Comparison of ENCODE assay signal across 8 cellular contexts in genomic region chr9:134641173-134641985, GRCh38. TPM values are rescaled to one million over a fixed set of nuclear protein-coding genes. Genes with fewer than 3 reads are reported as not detected.
DNase-seq lines count a peak whose midpoint lies in the region; ATAC-seq and TF ChIP-seq lines count a peak whose summit lies in the region.

TSS of gene COL5A1 (plus strand) at chr9:134641803. CDS start at chr9:134642188, 385 bp downstream.

- H3K36me3 ChIP-seq in HUES64 (ENCODE audit: insufficient read depth, low read length) = no peaks in the 10 kb centered on the region
- H3K36me3 ChIP-seq in lower lobe of right lung = no peaks in the 10 kb centered on the region

- peak; percentile 94 for ATAC-seq in effector memory CD8-positive, alpha-beta T cell (replicated peaks)
- ATAC-seq in lower lobe of right lung = peak; percentile 92 to 95
- ATAC-seq in GM18873 (IDR thresholded peaks at IDR 0.05; ENCODE audit: low FRiP score, unreplicated experiment) = no peak
- ATAC-seq in GM19035 (IDR thresholded peaks at IDR 0.05; ENCODE audit: unreplicated experiment) = no peak

- H3K36me3 Mint-ChIP-seq in effector memory CD8-positive, alpha-beta T cell (ENCODE audit: insufficient read depth) = peaks cover 9% of the 10 kb centered on the region

- H3K27me3 Mint-ChIP-seq in effector memory CD8-positive, alpha-beta T cell = peaks cover 17 to 28% of the 10 kb centered on the region in 2 donors

- H3K9me3 ChIP-seq in HUES64 (ENCODE audit: insufficient read depth, low read depth, low read length) = no peaks in the 10 kb centered on the region
- no peaks in the 10 kb centered on the region for H3K9me3 ChIP-seq in lower lobe of right lung

- peaks cover 13% of the 10 kb centered on the region; the same call in 1 of the 2 replicates for H3K4me1 ChIP-seq in HUES64 (ENCODE audit: insufficient read depth, low read length)
- H3K4me1 ChIP-seq in lower lobe of right lung = peaks cover 21% of the 10 kb centered on the region

- peak within 1 kb of the TSS; percentile 97 for H3K4me3 ChIP-seq in AG04449 (ENCODE audit: low read depth, low read length)
- peak within 1 kb of the TSS; percentile 71 for H3K4me3 ChIP-seq in HUES64 (ENCODE audit: low read length)
- H3K4me3 ChIP-seq in lower lobe of right lung = peak within 1 kb of the TSS; percentile 56

- CTCF ChIA-PET in AG04449 (lab: Yijun Ruan, JAX) = interaction anchor here (0.7 to 5.2 kb wide), 11 partner anchors 10 to 198 kb away, joined by 3 to 44 read pairs (median 4); no protein-coding TSS in a partner anchor

- H3K9me3 Mint-ChIP-seq in effector memory CD8-positive, alpha-beta T cell = no peaks in the 10 kb centered on the region

- H3K4me3 Mint-ChIP-seq in effector memory CD8-positive, alpha-beta T cell = peak within 1 kb of the TSS in 1 of 2 donors; percentile 75

- TF ChIP-seq CTCF in AG04449 (IDR thresholded peaks at IDR 0.05; ENCODE audit: insufficient read depth, low read length, missing control alignments) (peak; percentile 29), lower lobe of right lung (IDR thresholded peaks at IDR 0.05) (no peak)

- intact Hi-C loops in lower lobe of right lung (cut with DNase I) = no loop called here

- peak within 1 kb of the TSS; percentile 62 for H3K9ac ChIP-seq in HUES64 (ENCODE audit: low read depth, low read length)

- no peak for DNase-seq in AG04449 (ENCODE audit: low read depth, low spot score)
- DNase-seq in activated CD4-positive, alpha-beta T cell treated with anti-CD3 and anti-CD28 coated beads for 48 hours = peak; percentile 35
- peak in 2 of 3 experiments; percentile 62 to 64 for DNase-seq in effector memory CD8-positive, alpha-beta T cell
- DNase-seq in lower lobe of right lung = peak; percentile 85
- DNase-seq in stimulated activated CD4-positive, alpha-beta T cell treated with anti-CD3 and anti-CD28 coated beads, Interleukin-4, amount 100 ng/mL, for 1 hour = peak; percentile 58

- WGBS in HUES64 = 1% methylated on average over 72 of the region's 72 CpGs

- peaks cover 15% of the 10 kb centered on the region for H3K27me3 ChIP-seq in HUES64 (ENCODE audit: insufficient read depth, low read length)
- peaks cover 21% of the 10 kb centered on the region for H3K27me3 ChIP-seq in lower lobe of right lung (ENCODE audit: low read depth)

- POLR2A ChIA-PET in AG04449 (lab: Yijun Ruan, JAX) = interaction anchor here (0.6 to 2.3 kb wide), 12 partner anchors 16 to 192 kb away, joined by 3 to 32 read pairs (median 4); no protein-coding TSS in a partner anchor

- H3K4me1 Mint-ChIP-seq in effector memory CD8-positive, alpha-beta T cell (ENCODE audit: low read depth in 2 of 2) = peaks cover 0 to 12% of the 10 kb centered on the region in 2 donors

- H3K27ac ChIP-seq in HUES64 (ENCODE audit: low read depth, low read length) = peak within 1 kb of the TSS; percentile 54
- peak within 1 kb of the TSS; percentile 80 for H3K27ac ChIP-seq in lower lobe of right lung

- no peak within 1 kb of the TSS for H3K27ac Mint-ChIP-seq in effector memory CD8-positive, alpha-beta T cell

RNA-seq across cellular contexts. Expression of gene COL5A1, which starts in this region (rescaled TPM):
- 9.6 TPM for polyA plus RNA-seq in HUES64 (2013, experiment 1 of 2)
- polyA plus RNA-seq in HUES64 (2013, experiment 2 of 2) = 11.1 TPM
- total RNA-seq in lower lobe of right lung = 29.0 TPM

Comparison
In these comparisons a context has a peak if more than half of its experiments do, and no peak if none do; other contexts are left out.
1. ATAC-seq: peak in effector memory CD8-positive, alpha-beta T cell (single experiment) and lower lobe of right lung (2 of 2); none in GM18873 (single experiment) and GM19035 (single experiment).
2. Peak in every context shown above with its lines, with median percentiles within 50 percentile points of each other: H3K4me3 ChIP-seq.